19 cellular contexts compared by ENCODE assay signal in the genomic region with DNA sequence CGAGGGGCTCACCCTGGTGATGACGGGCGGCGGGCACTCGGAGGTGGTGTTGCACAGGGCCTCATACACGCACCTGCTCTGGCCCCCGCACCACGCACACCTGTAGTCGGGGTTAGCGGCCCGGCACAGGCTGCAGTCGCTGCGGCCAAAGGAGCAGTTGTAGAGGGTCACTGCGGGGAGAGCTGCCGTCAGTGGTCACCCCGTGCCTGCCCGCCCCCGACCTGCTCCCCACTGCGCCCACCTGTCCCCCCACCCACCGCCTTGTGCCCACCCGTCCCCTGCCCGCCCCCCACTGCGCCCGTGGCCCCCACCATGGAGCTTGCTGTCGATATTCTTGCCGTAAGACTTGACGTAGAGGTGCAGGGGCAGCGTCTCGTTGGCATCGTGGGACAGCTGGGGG.
"Had no signal": no experiment of that assay in that cellular context is flagged by ENCODE, and none has a peak within 500 bp of the region (broad histone marks: within the 10 kb centered on the region; RNA-seq: fewer than 3 reads in every experiment).

No MANE protein-coding gene starts in this region.

- H3K27me3 ChIP-seq: SJSA1 had no signal

- DNase-seq: KBM-7, NCI-H1092 treated with DMSO at 0.1 percent for 48 hours, NCI-H1436, NCI-H187, NCI-H2029, NCI-H2081 treated with DMSO at 0.1 percent for 48 hours, NCI-H2171, NCI-H226, NCI-H446, NCI-H510A, NCI-H524 treated with DMSO at 0.1 percent for 48 hours, NCI-H69, NCI-H774, Right ventricle myocardium superior, SIG-M5 had no signal

- H3K4me3 ChIP-seq: SJSA1, SK-N-MC had no signal

- ATAC-seq: Panc1 had no signal

- FAIRE-seq: HTR-8/SVneo had no signal

- H3K9me3 ChIP-seq: SJSA1 had no signal

- H3K27ac ChIP-seq: SJSA1, SK-N-MC had no signal
